14 cellular contexts compared by ENCODE assay signal in genomic region chr3:127889976-127890650, GRCh38. TPM values are rescaled to one million over a fixed set of nuclear protein-coding genes. Genes with fewer than 3 reads are reported as not detected.
A peak's percentile ranks its signal among the peaks of the same experiment; 100 is the strongest.
DNase-seq lines count a peak whose midpoint lies in the region; ATAC-seq, FAIRE-seq and TF ChIP-seq lines count a peak whose summit lies in the region.
"Had no signal": no experiment of that assay in that cellular context is flagged by ENCODE, and none has a peak within 500 bp of the region (broad histone marks: within the 10 kb centered on the region; RNA-seq: fewer than 3 reads in every experiment).

No MANE protein-coding gene starts in this region.

- H2BK20ac ChIP-seq in H1 (ENCODE audit: low read length), result no peak overlapping the region

- peak; percentile 70 for FAIRE-seq in H1 (lab: Jason Lieb, UNC)

- no peak overlapping the region for H3K4me2 ChIP-seq in H1 (ENCODE audit: insufficient read depth in 1 of 2, low read depth in 2 of 2, low read length in 2 of 2)
- no peak overlapping the region for H3K4me2 ChIP-seq in trophoblast cell (ENCODE audit: low read length)
- H3K4me2 ChIP-seq: SK-N-SH had no signal

- H4K20me1 ChIP-seq in H1 (replicated peaks in 1 of 2; ENCODE audit: control insufficient read depth in 1 of 2, insufficient read depth in 2 of 2, low read length in 2 of 2), result no peaks in the 10 kb centered on the region

- H3K56ac ChIP-seq in H1 (replicated peaks; ENCODE audit: insufficient read length, low read depth, low read length), result no peak overlapping the region

- H3K4me3 ChIP-seq in Peyer's patch, result no peak overlapping the region
- H3K4me3 ChIP-seq in H1 (ENCODE audit: extremely low read depth in 1 of 4, insufficient read depth in 2 of 4, low read depth in 3 of 4, low read length in 4 of 4), result no peak overlapping the region
- H3K4me3 ChIP-seq in trophoblast cell (ENCODE audit: low read depth, low read length), result no peak overlapping the region

- WGBS in H1 (ENCODE audit: extremely low coverage in 1 of 2, insufficient coverage in 1 of 2, insufficient read length in 1 of 2, insufficient replicate concordance in 2 of 2, low coverage in 1 of 2, low lambda C conversion rate in 2 of 2, missing lambda C conversion rate in 1 of 2), 2 experiments, result 90% methylated on average over 3 of the region's 3 CpGs; no CpG with 5 or more reads in 1 of the 2 experiments
- no CpG with 5 or more reads among the region's 3 CpGs for WGBS in trophoblast cell (ENCODE audit: extremely low coverage, insufficient coverage, insufficient read length)

- H4K12ac ChIP-seq in trophoblast cell (ENCODE audit: low read depth, low read length), result no peak overlapping the region

- no peaks in the 10 kb centered on the region for H3K36me3 ChIP-seq in Peyer's patch
- H3K36me3 ChIP-seq in H1 (ENCODE audit: control insufficient read depth in 2 of 4, insufficient read depth in 4 of 4, low read length in 3 of 4), result no peaks in the 10 kb centered on the region
- no peaks in the 10 kb centered on the region for H3K36me3 ChIP-seq in trophoblast cell (ENCODE audit: control insufficient read depth in 1 of 2, insufficient read depth in 2 of 2, low read length in 2 of 2)
- H3K36me3 ChIP-seq: neutrophil had no signal

- H2BK12ac ChIP-seq in H1 (ENCODE audit: low read depth, low read length) (no peak overlapping the region), trophoblast cell (ENCODE audit: low read length) (no peak overlapping the region)

- no peaks in the 10 kb centered on the region for H3K79me2 ChIP-seq in H1 (ENCODE audit: control insufficient read depth in 1 of 2, insufficient read depth in 2 of 2, low read length in 2 of 2)
- no peaks in the 10 kb centered on the region for H3K79me2 ChIP-seq in trophoblast cell (ENCODE audit: control insufficient read depth, insufficient read depth, low read length, poor library complexity)

- H3K4me1 ChIP-seq in Peyer's patch (no peaks in the 10 kb centered on the region), H1 (replicated peaks in 1 of 4; ENCODE audit: control insufficient read depth in 3 of 4, insufficient read depth in 4 of 4, low read length in 3 of 4) (peaks cover 0 to 5% (median 1%) of the 10 kb centered on the region in 4 experiments; a peak in 3 of 7 replicates), trophoblast cell (ENCODE audit: control insufficient read depth in 1 of 2, insufficient read depth in 2 of 2, low read length in 2 of 2) (peaks cover 4 to 6% of the 10 kb centered on the region in 2 experiments)

- peak; percentile 15 to 36 for DNase-seq in NCI-H526 (lab: John Stamatoyannopoulos, UW)
- no peak for DNase-seq in NCI-H526 treated with DMSO at 0.1 percent for 48 hours (lab: John Stamatoyannopoulos, UW)
- DNase-seq in Peyer's patch, result no peak
- DNase-seq in H1 (ENCODE audit: low read depth in 1 of 2, low spot score in 2 of 2), result no peak
- DNase-seq in trophoblast cell, result peak; percentile 71 to 96
- no peak for DNase-seq in iPS-NIHi7 (ENCODE audit: extremely low spot score)
- DNase-seq in GM10266 (ENCODE audit: extremely low spot score), result no peak
- DNase-seq: activated CD4-positive, alpha-beta T cell treated with anti-CD3 and anti-CD28 coated beads, Interleukin-2, amount 50 U/mL, for 1 hour; NCI-H1417; NCI-H774; SK-N-SH had no signal

- TF ChIP-seq CTCF in Peyer's patch (IDR thresholded peaks at IDR 0.05) (peak in 1 of 6 experiments; percentile 5), H1 (IDR thresholded peaks at IDR 0.05; ENCODE audit: control extremely low read depth in 1 of 3, insufficient read depth in 1 of 3, low read depth in 1 of 3, low read length in 3 of 3) (peak in 2 of 3 experiments; percentile 21 to 39; a peak in 2 of 4 replicates), GM10266 (IDR thresholded peaks at IDR 0.05; ENCODE audit: control insufficient read depth, insufficient read depth, low read depth, missing control alignments) (no peak)

- H3K79me1 ChIP-seq in H1 (ENCODE audit: low read depth, low read length) (no peaks in the 10 kb centered on the region), trophoblast cell (ENCODE audit: low read length) (no peaks in the 10 kb centered on the region)

- H2AK5ac ChIP-seq in H1 (ENCODE audit: low read depth, low read length), result no peak overlapping the region
- no peak overlapping the region for H2AK5ac ChIP-seq in trophoblast cell (ENCODE audit: low read length)

- no peak overlapping the region for H3K14ac ChIP-seq in H1 (ENCODE audit: insufficient read length)
- H3K14ac ChIP-seq in trophoblast cell (ENCODE audit: low read length), result no peak overlapping the region

- H3K18ac ChIP-seq in H1 (ENCODE audit: extremely low read depth, low read length) (no peak overlapping the region; the same call in 1 of the 2 replicates), trophoblast cell (ENCODE audit: low read length) (no peak overlapping the region)

- POLR2A ChIA-PET in H1 (lab: Charles Lee; ENCODE audit: partially characterized antibody), result no interaction called here

- H2AFZ ChIP-seq in H1 (ENCODE audit: low read length) (no peak overlapping the region), trophoblast cell (ENCODE audit: insufficient read depth, low read length, poor library complexity) (no peak overlapping the region)

- CTCF ChIA-PET in H1 (lab: Charles Lee; ENCODE audit: partially characterized antibody), result interaction anchor here (0.6 to 3.3 kb wide), 13 partner anchors 18 to 238 kb away, joined by 3 to 13 read pairs (median 4); no protein-coding TSS in a partner anchor

- TF ChIP-seq EP300 in H1 (IDR thresholded peaks at IDR 0.05; ENCODE audit: borderline replicate concordance in 1 of 2, low read depth in 2 of 2, low read length in 2 of 2), result no peak

- 0 out of 4 replicates have a peak, but pooled peaks of 1 of the 2 experiments have one; percentile 9 for TF ChIP-seq RAD21 in H1 (IDR thresholded peaks at IDR 0.05 in 1 of 2, conservative IDR thresholded peaks at IDR 0.05 in 1 of 2; ENCODE audit: low read depth in 2 of 2, low read length in 2 of 2)

- H3K23me2 ChIP-seq in H1 (ENCODE audit: low read depth, low read length), result no peaks in the 10 kb centered on the region

- no peak overlapping the region for H4K91ac ChIP-seq in H1 (replicated peaks; ENCODE audit: insufficient read length, low read length)
- peak overlapping the region; percentile 67 for H4K91ac ChIP-seq in trophoblast cell (ENCODE audit: low read depth, low read length)

- H3K9ac ChIP-seq in H1 (replicated peaks in 1 of 4; ENCODE audit: extremely low read depth in 1 of 4, low read depth in 3 of 4, low read length in 3 of 4) (no peak overlapping the region; a peak in 1 of 7 replicates), trophoblast cell (ENCODE audit: low read length) (no peak overlapping the region)
- H3K9ac ChIP-seq: SK-N-SH had no signal

- H2BK15ac ChIP-seq in H1 (ENCODE audit: low read length), result no peak overlapping the region

- H2BK5ac ChIP-seq in H1 (ENCODE audit: low read depth, low read length) (no peak overlapping the region), trophoblast cell (ENCODE audit: low read depth, low read length, poor library complexity) (peak overlapping the region; percentile 43)

- H3K27me3 ChIP-seq in Peyer's patch (no peaks in the 10 kb centered on the region), H1 (replicated peaks in 1 of 4; ENCODE audit: control insufficient read depth in 3 of 4, extremely low read depth in 1 of 4, insufficient read depth in 3 of 4, low read length in 3 of 4) (no peaks in the 10 kb centered on the region; a peak in 1 of 7 replicates), trophoblast cell (ENCODE audit: insufficient read depth, low read length) (no peaks in the 10 kb centered on the region)
- H3K27me3 ChIP-seq: neutrophil had no signal

- H2BK120ac ChIP-seq in H1 (replicated peaks; ENCODE audit: low read depth, low read length) (no peak overlapping the region), trophoblast cell (ENCODE audit: insufficient read depth, low read length, poor library complexity) (no peak overlapping the region)

- no peak for ATAC-seq in SK-N-SH treated with all-trans-retinoic acid at 6 μM for 48 hours

- no peak overlapping the region for H4K8ac ChIP-seq in H1 (ENCODE audit: extremely low read depth, insufficient read depth, low read length)
- no peak overlapping the region for H4K8ac ChIP-seq in trophoblast cell (ENCODE audit: low read depth, low read length)

- H3K27ac ChIP-seq in Peyer's patch, result peak overlapping the region in 3 of 4 donors; percentile 27 to 72 (median 57)
- no peak overlapping the region for H3K27ac ChIP-seq in H1 (ENCODE audit: low read depth, low read length)
- H3K27ac ChIP-seq in trophoblast cell (ENCODE audit: low read depth, low read length), result peak overlapping the region; percentile 64
- H3K27ac ChIP-seq: 22Rv1, neutrophil had no signal

- no peak for TF ChIP-seq POLR2A in Peyer's patch (IDR thresholded peaks at IDR 0.05)
- TF ChIP-seq POLR2A in H1 (IDR thresholded peaks at IDR 0.05; ENCODE audit: control extremely low read depth in 1 of 2, low read depth in 2 of 2, low read length in 2 of 2), result no peak

- no peak overlapping the region for H3K4ac ChIP-seq in H1 (replicated peaks; ENCODE audit: insufficient read length, low read depth, low read length)
- no peak overlapping the region for H3K4ac ChIP-seq in trophoblast cell (ENCODE audit: low read depth, low read length)

- H3K9me3 ChIP-seq in Peyer's patch (peaks cover 0 to 17% (median 6%) of the 10 kb centered on the region in 4 donors), H1 (ENCODE audit: insufficient read depth in 2 of 2, low read depth in 1 of 2, low read length in 1 of 2) (no peaks in the 10 kb centered on the region), trophoblast cell (ENCODE audit: insufficient read depth, low read depth, low read length) (peaks cover 6% of the 10 kb centered on the region)
- H3K9me3 ChIP-seq: SK-N-SH had no signal

- H3K23ac ChIP-seq in H1 (ENCODE audit: insufficient read length), result no peak overlapping the region
- no peak overlapping the region for H3K23ac ChIP-seq in trophoblast cell (ENCODE audit: low read length)

- no peak overlapping the region for H4K5ac ChIP-seq in H1 (ENCODE audit: insufficient read length, low read depth, low read length)

TF ChIP-seq in H1, 55 proteins besides CTCF, POLR2A, EP300 and RAD21 (continues in another document):
- no peak for TF ChIP-seq SP1 (IDR thresholded peaks at IDR 0.05; ENCODE audit: low read depth, low read length)
- TF ChIP-seq SAP30 (IDR thresholded peaks at IDR 0.05; ENCODE audit: insufficient read depth, insufficient replicate concordance, low read length), result no peak

TF ChIP-seq in SK-N-SH treated with all-trans-retinoic acid at 6 μM for 48 hours, 23 proteins besides CTCF, POLR2A, EP300 and RAD21 (continues in another document):
- no peak for TF ChIP-seq ESRRG (CRISPR knock-in tag; IDR thresholded peaks at IDR 0.05)

RNA-seq across cellular contexts. Expression of gene KBTBD12, which starts 24.9 kb away (rescaled TPM):
- total RNA-seq in Peyer's patch, result 1 to 10 TPM; 1.5 to 3.5 (median 2.8) TPM
- total RNA-seq in H1 (2021; fragmentation: NEBNext Ultra II Directional; extraction: Animal tissue kit (Norgen Biotek cat#: 25700)), result 0.17 and 0.63 TPM in 2 replicates
- polyA plus RNA-seq in H1 (2011; rRNA removed), result 0.20 and 0.33 TPM in 2 replicates
- 0.35 TPM for polyA plus RNA-seq in H1 (2011; cell fraction: cytosol; rRNA removed)
- polyA plus RNA-seq in H1 (2011; cell fraction: nucleus; rRNA removed), result 0.16 TPM
- polyA plus RNA-seq in H1 (2012, experiment 1 of 2), result 0.20 to 0.29 TPM (median 0.25 TPM) in 4 replicates
- not detected for polyA plus RNA-seq in H1 (2012, experiment 2 of 2)
- 0.20 TPM for polyA plus RNA-seq in H1 (2013, experiment 1 of 2)
- polyA plus RNA-seq in H1 (2013, experiment 2 of 2), result 0.11 TPM
- polyA minus RNA-seq in H1 (2011; rRNA and poly(A)+ RNA removed), result 0.46 and 0.76 TPM in 2 replicates
- polyA minus RNA-seq in H1 (2011; cell fraction: cytosol; rRNA and poly(A)+ RNA removed), result 0.73 TPM
- polyA minus RNA-seq in H1 (2011; cell fraction: nucleus; rRNA and poly(A)+ RNA removed), result 3.0 TPM
- polyA plus RNA-seq in trophoblast cell (2013), result not detected in 2 replicates
- polyA plus RNA-seq: SK-N-SH had no signal

Comparison
In these comparisons a context has a peak if more than half of its experiments do, and no peak if none do; other contexts are left out.
1. DNase-seq: peak in NCI-H526 (2 of 2) and trophoblast cell (2 of 2); none in NCI-H526 treated with DMSO at 0.1 percent for 48 hours (single experiment), Peyer's patch (0 of 3), H1 (0 of 2), iPS-NIHi7 (single experiment) and GM10266 (single experiment).